Comparison of ENCODE assay signal across 16 cellular contexts in genomic region chr4:8868321-8869001, GRCh38. TPM values are rescaled to one million over a fixed set of nuclear protein-coding genes. Genes with fewer than 3 reads are reported as not detected.
DNase-seq lines count a peak whose midpoint lies in the region; ATAC-seq and TF ChIP-seq lines count a peak whose summit lies in the region.
"Had no signal": no experiment of that assay in that cellular context is flagged by ENCODE, and none has a peak within 500 bp of the region (broad histone marks: within the 10 kb centered on the region; RNA-seq: fewer than 3 reads in every experiment).

No MANE protein-coding gene starts in this region.

- H4K5ac ChIP-seq in H9 (ENCODE audit: insufficient read length, low read depth, low read length) = no peak overlapping the region

- H3K9me3 Mint-ChIP-seq in brain = peaks cover 0 to 4% (median 0%) of the 10 kb centered on the region in 5 experiments
- H3K9me3 Mint-ChIP-seq in nephron progenitor cell = no peaks in the 10 kb centered on the region
- H3K9me3 Mint-ChIP-seq in H9 = peaks cover 3 to 10% of the 10 kb centered on the region in 2 experiments; a peak in 2 of 5 replicates

- H3K23ac ChIP-seq in H9 (ENCODE audit: insufficient read length, low read depth, low read length) (no peak overlapping the region), mesenchymal stem cell (ENCODE audit: low read length in 2 of 2) (no peak overlapping the region)

- no peak overlapping the region for H2AK5ac ChIP-seq in H9 (ENCODE audit: insufficient read length, low read length)
- no peak overlapping the region for H2AK5ac ChIP-seq in mesenchymal stem cell (ENCODE audit: low read length, severe bottlenecking)

- no peak overlapping the region for H2BK120ac ChIP-seq in H9 (ENCODE audit: low read depth, low read length, poor library complexity, severe bottlenecking)
- no peak overlapping the region for H2BK120ac ChIP-seq in mesenchymal stem cell (ENCODE audit: low read depth, low read length)

- H3K4me3 ChIP-seq in left ventricle myocardium inferior = peak overlapping the region; percentile 17
- no peak overlapping the region for H3K4me3 ChIP-seq in mesenchymal stem cell (ENCODE audit: insufficient read depth in 1 of 2, low read depth in 1 of 2, low read length in 2 of 2)

- H3K36me3 Mint-ChIP-seq in brain = no peaks in the 10 kb centered on the region
- no peaks in the 10 kb centered on the region for H3K36me3 Mint-ChIP-seq in nephron progenitor cell (ENCODE audit: low read depth)
- peaks cover 0 to 2% (median 0%) of the 10 kb centered on the region in 3 experiments; a peak in 1 of 7 replicates for H3K36me3 Mint-ChIP-seq in H9 (ENCODE audit: insufficient read depth in 1 of 3, low read depth in 3 of 3)

- no peaks in the 10 kb centered on the region for H3K36me3 ChIP-seq in left ventricle myocardium inferior
- no peaks in the 10 kb centered on the region for H3K36me3 ChIP-seq in mesenchymal stem cell (ENCODE audit: control insufficient read depth in 1 of 2, insufficient read depth in 2 of 2, low read depth in 1 of 2, low read length in 2 of 2)

- H3K4ac ChIP-seq in H9 (ENCODE audit: low read depth, low read length) (no peak overlapping the region), mesenchymal stem cell (ENCODE audit: low read depth in 1 of 2, low read length in 2 of 2) (no peak overlapping the region)

- ATAC-seq in Right ventricle myocardium superior (ENCODE audit: poor library complexity) = no peak

- H2AFZ ChIP-seq in H9 (ENCODE audit: low read length) (no peak overlapping the region), mesenchymal stem cell (ENCODE audit: low read depth, low read length) (no peak overlapping the region)

- intact Hi-C loops in left ventricle myocardium inferior (cut with micrococcal nuclease) (no loop called here), Right ventricle myocardium superior (cut with DNase I) (no loop called here)

- H3K79me2 ChIP-seq in H9 (ENCODE audit: insufficient read depth, low read length) = no peaks in the 10 kb centered on the region

- H3K27ac ChIP-seq in left ventricle myocardium inferior (replicated peaks) = no peak overlapping the region
- H3K27ac ChIP-seq in H9 (ENCODE audit: insufficient read length, low read depth, low read length) = no peak overlapping the region
- H3K27ac ChIP-seq in mesenchymal stem cell (ENCODE audit: low read length, poor library complexity, severe bottlenecking) = no peak overlapping the region
- H3K27ac ChIP-seq: HL-60 had no signal

- no peak overlapping the region for H4K91ac ChIP-seq in H9 (ENCODE audit: insufficient read length, low read depth, low read length)
- no peak overlapping the region for H4K91ac ChIP-seq in mesenchymal stem cell (ENCODE audit: low read length)

- H3K56ac ChIP-seq in H9 (ENCODE audit: insufficient read length, low read depth, low read length) = no peak overlapping the region

- H3K4me1 Mint-ChIP-seq in brain = peaks cover 17% of the 10 kb centered on the region
- peaks cover 16% of the 10 kb centered on the region for H3K4me1 Mint-ChIP-seq in nephron progenitor cell
- H3K4me1 Mint-ChIP-seq in H9 = peaks cover 7 to 32% of the 10 kb centered on the region in 2 experiments

- no peaks in the 10 kb centered on the region for H3K9me3 ChIP-seq in left ventricle myocardium inferior (replicated peaks)
- no peaks in the 10 kb centered on the region for H3K9me3 ChIP-seq in H9 (ENCODE audit: control insufficient read depth, low read depth, low read length)
- no peaks in the 10 kb centered on the region for H3K9me3 ChIP-seq in mesenchymal stem cell (ENCODE audit: control insufficient read depth, low read length)

- no peak overlapping the region for H3K27ac Mint-ChIP-seq in brain
- H3K27ac Mint-ChIP-seq in nephron progenitor cell = no peak overlapping the region
- H3K27ac Mint-ChIP-seq in H9 = no peak overlapping the region

- H3K14ac ChIP-seq in H9 (ENCODE audit: insufficient read depth, low read length) (no peak overlapping the region; the same call in 1 of the 2 replicates), mesenchymal stem cell (ENCODE audit: low read length in 2 of 2) (no peak overlapping the region)

- H3K27me3 ChIP-seq in left ventricle myocardium inferior (ENCODE audit: low read depth) (peaks cover 100% of the 10 kb centered on the region), H9 (ENCODE audit: insufficient read depth, low read length) (peaks cover 92% of the 10 kb centered on the region), mesenchymal stem cell (ENCODE audit: control insufficient read depth in 1 of 2, insufficient read depth in 1 of 2, low read length in 2 of 2) (peaks cover 0 to 83% of the 10 kb centered on the region in 2 experiments)

- peaks cover 15% of the 10 kb centered on the region for H3K4me1 ChIP-seq in left ventricle myocardium inferior
- H3K4me1 ChIP-seq in H9 (ENCODE audit: insufficient read depth, low read length) = no peaks in the 10 kb centered on the region
- no peaks in the 10 kb centered on the region for H3K4me1 ChIP-seq in mesenchymal stem cell (ENCODE audit: control insufficient read depth, insufficient read depth, low read depth, low read length)

- no peaks in the 10 kb centered on the region for H3K79me1 ChIP-seq in H9 (ENCODE audit: insufficient read depth, low read depth, low read length, poor library complexity, severe bottlenecking)
- H3K79me1 ChIP-seq in mesenchymal stem cell (replicated peaks; ENCODE audit: low read length, poor library complexity, severe bottlenecking) = no peaks in the 10 kb centered on the region

- H3K4me2 ChIP-seq in H9 (ENCODE audit: insufficient read depth, insufficient read length, low read length) (no peak overlapping the region), mesenchymal stem cell (ENCODE audit: low read length, poor library complexity, severe bottlenecking) (no peak overlapping the region)

- H2BK15ac ChIP-seq in H9 (ENCODE audit: low read depth, low read length) (no peak overlapping the region), mesenchymal stem cell (ENCODE audit: low read depth, poor library complexity, severe bottlenecking) (no peak overlapping the region)

- TF ChIP-seq CTCF in left ventricle myocardium inferior (IDR thresholded peaks at IDR 0.05; ENCODE audit: borderline replicate concordance) (no peak), brain (conservative IDR thresholded peaks at IDR 0.05) (no peak), nephron progenitor cell (IDR thresholded peaks at IDR 0.05) (no peak), H9 (conservative IDR thresholded peaks at IDR 0.05) (no peak)

- no peak overlapping the region for H3K18ac ChIP-seq in H9 (ENCODE audit: insufficient read length, low read depth, low read length)
- H3K18ac ChIP-seq in mesenchymal stem cell (ENCODE audit: low read depth in 1 of 2, low read length in 2 of 2) = no peak overlapping the region

- H2BK20ac ChIP-seq in H9 (ENCODE audit: low read depth, low read length, poor library complexity, severe bottlenecking) = no peak overlapping the region

- no peaks in the 10 kb centered on the region for H4K20me1 ChIP-seq in H9 (ENCODE audit: control insufficient read depth, insufficient read depth, insufficient read length)

- peaks cover 89% of the 10 kb centered on the region for H3K27me3 Mint-ChIP-seq in brain
- H3K27me3 Mint-ChIP-seq in nephron progenitor cell (ENCODE audit: low read depth, poor library complexity) = peaks cover 91% of the 10 kb centered on the region
- peaks cover 91% of the 10 kb centered on the region for H3K27me3 Mint-ChIP-seq in H9 (ENCODE audit: low read depth)

- H3K4me3 Mint-ChIP-seq in brain (peak overlapping the region; percentile 14 to 76 (median 49)), nephron progenitor cell (peak overlapping the region; percentile 13), H9 (peak overlapping the region in 1 of 2 experiments; percentile 57; a peak in 3 of 5 replicates)

- WGBS in H9 (ENCODE audit: extremely low coverage, insufficient read length, low lambda C conversion rate) = no CpG with 5 or more reads among the region's 22 CpGs
- 57% methylated on average over 22 of the region's 22 CpGs for WGBS in mesenchymal stem cell

- no peak overlapping the region for H4K8ac ChIP-seq in H9 (replicated peaks; ENCODE audit: insufficient read length, low read depth, low read length)
- H4K8ac ChIP-seq in mesenchymal stem cell (ENCODE audit: low read length) = no peak overlapping the region

- DNase-seq in left ventricle myocardium inferior (no peak), Right ventricle myocardium superior (no peak), nephron progenitor cell (no peak), H9 (no peak), NCI-H1105 (lab: John Stamatoyannopoulos, UW) (no peak), mesenchymal stem cell (no peak)
- DNase-seq: COR-L47, NCI-H1417 treated with DMSO at 0.1 percent for 48 hours, NCI-H1930, NCI-H446, NCI-H69, OCI-M1, SIG-M5 had no signal

- H2BK5ac ChIP-seq in H9 (ENCODE audit: insufficient read length, low read length) (no peak overlapping the region), mesenchymal stem cell (ENCODE audit: low read depth, low read length, poor library complexity, severe bottlenecking) (no peak overlapping the region)

- H3K9ac ChIP-seq in H9 (ENCODE audit: extremely low read depth, insufficient read length, low read length) (no peak overlapping the region), mesenchymal stem cell (ENCODE audit: low read length) (no peak overlapping the region)

- H2BK12ac ChIP-seq in H9 (ENCODE audit: insufficient read length, low read depth, low read length) = no peak overlapping the region
- no peak overlapping the region for H2BK12ac ChIP-seq in mesenchymal stem cell (ENCODE audit: low read length in 2 of 2)

- H3T11ph ChIP-seq in H9 (ENCODE audit: low read length) = no peak overlapping the region

- H3K23me2 ChIP-seq in H9 (ENCODE audit: insufficient read length, low read depth, low read length, poor library complexity, severe bottlenecking) = no peaks in the 10 kb centered on the region

RNA-seq across cellular contexts. Expression of gene HMX1, which starts 3.2 kb away (rescaled TPM):
- total RNA-seq in left ventricle myocardium inferior (not detected), Right ventricle myocardium superior (not detected), H9 (2021) (0.26 and 0.31 TPM in 2 replicates)
- not detected for polyA plus RNA-seq in brain (ENCODE audit: insufficient read depth, low read depth, low replicate concordance)
- not detected for polyA plus RNA-seq in mesenchymal stem cell (2013, experiment 1 of 2)
- polyA plus RNA-seq in mesenchymal stem cell (2013, experiment 2 of 2) = not detected
- total RNA-seq: RPMI7951 had no signal
